Comparison of ENCODE assay signal across 1 cellular context in genomic region chr1:1777950-1778826, GRCh38.
TF ChIP-seq lines count a peak whose summit lies in the region.

A gene with protein sequence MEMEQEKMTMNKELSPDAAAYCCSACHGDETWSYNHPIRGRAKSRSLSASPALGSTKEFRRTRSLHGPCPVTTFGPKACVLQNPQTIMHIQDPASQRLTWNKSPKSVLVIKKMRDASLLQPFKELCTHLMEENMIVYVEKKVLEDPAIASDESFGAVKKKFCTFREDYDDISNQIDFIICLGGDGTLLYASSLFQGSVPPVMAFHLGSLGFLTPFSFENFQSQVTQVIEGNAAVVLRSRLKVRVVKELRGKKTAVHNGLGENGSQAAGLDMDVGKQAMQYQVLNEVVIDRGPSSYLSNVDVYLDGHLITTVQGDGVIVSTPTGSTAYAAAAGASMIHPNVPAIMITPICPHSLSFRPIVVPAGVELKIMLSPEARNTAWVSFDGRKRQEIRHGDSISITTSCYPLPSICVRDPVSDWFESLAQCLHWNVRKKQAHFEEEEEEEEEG (minus strand): TSS chr1:1778470. CDS start chr1:1765406, 13,064 bp downstream.

TF ChIP-seq in HepG2, 621 proteins besides CTCF, POLR2A, EP300 and RAD21 (continued from another document and continues in another):
- TF ChIP-seq ZNF563 (CRISPR knock-in tag; IDR thresholded peaks at IDR 0.05) = peak; percentile 0; the same call in 1 of the 2 replicates
- TF ChIP-seq ARHGAP35 (CRISPR knock-in tag; IDR thresholded peaks at IDR 0.05; ENCODE audit: borderline replicate concordance) = peak; percentile 53; the same call in 1 of the 2 replicates
- no peak for TF ChIP-seq PTBP1 (IDR thresholded peaks at IDR 0.05; ENCODE audit: low read depth, low read length, poor library complexity, severe bottlenecking)
- TF ChIP-seq ZBTB14 (CRISPR knock-in tag; IDR thresholded peaks at IDR 0.05) = no peak
- no peak for TF ChIP-seq MLLT10 (CRISPR knock-in tag; IDR thresholded peaks at IDR 0.05)
- no peak for TF ChIP-seq THAP9 (CRISPR knock-in tag; IDR thresholded peaks at IDR 0.05; ENCODE audit: borderline replicate concordance)
- 0 out of 2 replicates have a peak, but pooled peaks have one; percentile 15 for TF ChIP-seq ZNF224 (CRISPR knock-in tag; IDR thresholded peaks at IDR 0.05)
- TF ChIP-seq ELK4 (CRISPR knock-in tag; IDR thresholded peaks at IDR 0.05; ENCODE audit: borderline replicate concordance) = no peak
- TF ChIP-seq ZNF160 (CRISPR knock-in tag; IDR thresholded peaks at IDR 0.05) = 0 out of 2 replicates have a peak, but pooled peaks have one; percentile 15
- no peak for TF ChIP-seq ZNF776 (CRISPR knock-in tag; IDR thresholded peaks at IDR 0.05)
- TF ChIP-seq, protein P1, sequence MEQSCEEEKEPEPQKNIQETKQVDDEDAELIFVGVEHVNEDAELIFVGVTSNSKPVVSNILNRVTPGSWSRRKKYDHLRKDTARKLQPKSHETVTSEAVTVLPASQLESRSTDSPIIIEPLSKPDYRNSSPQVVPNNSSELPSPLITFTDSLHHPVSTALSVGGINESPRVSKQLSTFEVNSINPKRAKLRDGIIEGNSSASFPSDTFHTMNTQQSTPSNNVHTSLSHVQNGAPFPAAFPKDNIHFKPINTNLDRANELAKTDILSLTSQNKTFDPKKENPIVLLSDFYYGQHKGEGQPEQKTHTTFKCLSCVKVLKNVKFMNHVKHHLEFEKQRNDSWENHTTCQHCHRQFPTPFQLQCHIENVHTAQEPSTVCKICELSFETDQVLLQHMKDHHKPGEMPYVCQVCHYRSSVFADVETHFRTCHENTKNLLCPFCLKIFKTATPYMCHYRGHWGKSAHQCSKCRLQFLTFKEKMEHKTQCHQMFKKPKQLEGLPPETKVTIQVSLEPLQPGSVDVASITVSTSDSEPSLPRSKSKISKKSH (CRISPR knock-in tag; IDR thresholded peaks at IDR 0.05; ENCODE audit: borderline replicate concordance) = 0 out of 2 replicates have a peak, but pooled peaks have one; percentile 56
- TF ChIP-seq PRMT3 (CRISPR knock-in tag; IDR thresholded peaks at IDR 0.05; ENCODE audit: borderline replicate concordance, low read depth) = 0 out of 2 replicates have a peak, but pooled peaks have one; percentile 17
- peak; percentile 79; the same call in 1 of the 2 replicates for TF ChIP-seq MXD1 (CRISPR knock-in tag; IDR thresholded peaks at IDR 0.05)
- TF ChIP-seq MEIS2 (CRISPR knock-in tag; IDR thresholded peaks at IDR 0.05) = no peak; the same call in 1 of the 2 replicates
- no peak for TF ChIP-seq THRA (CRISPR knock-in tag; IDR thresholded peaks at IDR 0.05; ENCODE audit: borderline replicate concordance)
- TF ChIP-seq MYNN (CRISPR knock-in tag; IDR thresholded peaks at IDR 0.05; ENCODE audit: low read depth) = no peak
- TF ChIP-seq PAF1 (CRISPR knock-in tag; IDR thresholded peaks at IDR 0.05) = no peak
- no peak for TF ChIP-seq TBX3 (IDR thresholded peaks at IDR 0.05; ENCODE audit: borderline replicate concordance)
- TF ChIP-seq MAFF (IDR thresholded peaks at IDR 0.05; ENCODE audit: low read depth, low read length) = no peak
- TF ChIP-seq, protein P2, sequence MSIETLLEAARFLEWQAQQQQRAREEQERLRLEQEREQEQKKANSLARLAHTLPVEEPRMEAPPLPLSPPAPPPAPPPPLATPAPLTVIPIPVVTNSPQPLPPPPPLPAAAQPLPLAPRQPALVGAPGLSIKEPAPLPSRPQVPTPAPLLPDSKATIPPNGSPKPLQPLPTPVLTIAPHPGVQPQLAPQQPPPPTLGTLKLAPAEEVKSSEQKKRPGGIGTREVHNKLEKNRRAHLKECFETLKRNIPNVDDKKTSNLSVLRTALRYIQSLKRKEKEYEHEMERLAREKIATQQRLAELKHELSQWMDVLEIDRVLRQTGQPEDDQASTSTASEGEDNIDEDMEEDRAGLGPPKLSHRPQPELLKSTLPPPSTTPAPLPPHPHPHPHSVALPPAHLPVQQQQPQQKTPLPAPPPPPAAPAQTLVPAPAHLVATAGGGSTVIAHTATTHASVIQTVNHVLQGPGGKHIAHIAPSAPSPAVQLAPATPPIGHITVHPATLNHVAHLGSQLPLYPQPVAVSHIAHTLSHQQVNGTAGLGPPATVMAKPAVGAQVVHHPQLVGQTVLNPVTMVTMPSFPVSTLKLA (IDR thresholded peaks at IDR 0.05) = no peak
- TF ChIP-seq, protein P3, sequence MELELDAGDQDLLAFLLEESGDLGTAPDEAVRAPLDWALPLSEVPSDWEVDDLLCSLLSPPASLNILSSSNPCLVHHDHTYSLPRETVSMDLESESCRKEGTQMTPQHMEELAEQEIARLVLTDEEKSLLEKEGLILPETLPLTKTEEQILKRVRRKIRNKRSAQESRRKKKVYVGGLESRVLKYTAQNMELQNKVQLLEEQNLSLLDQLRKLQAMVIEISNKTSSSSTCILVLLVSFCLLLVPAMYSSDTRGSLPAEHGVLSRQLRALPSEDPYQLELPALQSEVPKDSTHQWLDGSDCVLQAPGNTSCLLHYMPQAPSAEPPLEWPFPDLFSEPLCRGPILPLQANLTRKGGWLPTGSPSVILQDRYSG (CRISPR knock-in tag; IDR thresholded peaks at IDR 0.05) = 0 out of 2 replicates have a peak, but pooled peaks have one; percentile 53
- peak; percentile 91; the same call in 1 of the 2 replicates for TF ChIP-seq ZNF674 (CRISPR knock-in tag; IDR thresholded peaks at IDR 0.05; ENCODE audit: low read depth)
- no peak for TF ChIP-seq TAF15 (IDR thresholded peaks at IDR 0.05; ENCODE audit: low read depth, low read length, poor library complexity, severe bottlenecking)
- TF ChIP-seq AKAP8 (CRISPR knock-in tag; IDR thresholded peaks at IDR 0.05) = no peak
- 0 out of 2 replicates have a peak, but pooled peaks have one; percentile 19 for TF ChIP-seq PAXIP1 (CRISPR knock-in tag; conservative IDR thresholded peaks at IDR 0.05)
- TF ChIP-seq ZNF367 (CRISPR knock-in tag; IDR thresholded peaks at IDR 0.05; ENCODE audit: borderline replicate concordance) = no peak; the same call in 1 of the 2 replicates
- peak; percentile 30 for TF ChIP-seq ASH2L (IDR thresholded peaks at IDR 0.05; ENCODE audit: insufficient read length, low read depth, low read length)
- TF ChIP-seq THYN1 (CRISPR knock-in tag; IDR thresholded peaks at IDR 0.05; ENCODE audit: borderline replicate concordance, low read depth) = no peak
- no peak for TF ChIP-seq SOX13 (IDR thresholded peaks at IDR 0.05)
- no peak for TF ChIP-seq SOX13 (CRISPR knock-in tag; conservative IDR thresholded peaks at IDR 0.05 in 1 of 2, IDR thresholded peaks at IDR 0.05 in 1 of 2)
- no peak; the same call in 1 of the 2 replicates for TF ChIP-seq POLR2AphosphoS5 (IDR thresholded peaks at IDR 0.05; ENCODE audit: low read depth, low read length)
- peak; percentile 42; the same call in 1 of the 2 replicates for TF ChIP-seq KDM5B (CRISPR knock-in tag; IDR thresholded peaks at IDR 0.05; ENCODE audit: borderline replicate concordance)
- TF ChIP-seq ATF7-NPFF (CRISPR knock-in tag; IDR thresholded peaks at IDR 0.05; ENCODE audit: low read depth) = 0 out of 2 replicates have a peak, but pooled peaks have one; percentile 32
- TF ChIP-seq ZNF12 (CRISPR knock-in tag; IDR thresholded peaks at IDR 0.05) = 0 out of 2 replicates have a peak, but pooled peaks have one; percentile 2
- TF ChIP-seq MAX (IDR thresholded peaks at IDR 0.05) = peak; percentile 86
- TF ChIP-seq ZNF333 (CRISPR knock-in tag; IDR thresholded peaks at IDR 0.05; ENCODE audit: borderline replicate concordance) = peak; percentile 74; the same call in 1 of the 2 replicates
- TF ChIP-seq SP5 (CRISPR knock-in tag; IDR thresholded peaks at IDR 0.05; ENCODE audit: borderline replicate concordance, low read depth) = no peak
- peak; percentile 30 for TF ChIP-seq IKZF4 (CRISPR knock-in tag; IDR thresholded peaks at IDR 0.05; ENCODE audit: borderline replicate concordance, low read depth, not compliant biosample characterization)
- TF ChIP-seq ZNF143 (CRISPR knock-in tag; IDR thresholded peaks at IDR 0.05) = no peak
- 0 out of 2 replicates have a peak, but pooled peaks have one; percentile 58 for TF ChIP-seq ZNF761 (CRISPR knock-in tag; conservative IDR thresholded peaks at IDR 0.05)
- TF ChIP-seq SOX6 (IDR thresholded peaks at IDR 0.05) = no peak
- TF ChIP-seq SOX6 (CRISPR knock-in tag; IDR thresholded peaks at IDR 0.05) = no peak
- no peak for TF ChIP-seq MATR3 (CRISPR knock-in tag; IDR thresholded peaks at IDR 0.05)
- TF ChIP-seq ZFP62 (CRISPR knock-in tag; IDR thresholded peaks at IDR 0.05) = no peak
- TF ChIP-seq, protein P4, sequence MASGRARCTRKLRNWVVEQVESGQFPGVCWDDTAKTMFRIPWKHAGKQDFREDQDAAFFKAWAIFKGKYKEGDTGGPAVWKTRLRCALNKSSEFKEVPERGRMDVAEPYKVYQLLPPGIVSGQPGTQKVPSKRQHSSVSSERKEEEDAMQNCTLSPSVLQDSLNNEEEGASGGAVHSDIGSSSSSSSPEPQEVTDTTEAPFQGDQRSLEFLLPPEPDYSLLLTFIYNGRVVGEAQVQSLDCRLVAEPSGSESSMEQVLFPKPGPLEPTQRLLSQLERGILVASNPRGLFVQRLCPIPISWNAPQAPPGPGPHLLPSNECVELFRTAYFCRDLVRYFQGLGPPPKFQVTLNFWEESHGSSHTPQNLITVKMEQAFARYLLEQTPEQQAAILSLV (CRISPR knock-in tag; IDR thresholded peaks at IDR 0.05; ENCODE audit: borderline replicate concordance) = no peak
- TF ChIP-seq ZNF772 (CRISPR knock-in tag; IDR thresholded peaks at IDR 0.05) = peak; percentile 70; the same call in 1 of the 2 replicates
